Comparison of ENCODE assay signal across 8 cellular contexts in genomic region chr13:48491423-48492122, GRCh38. TPM values are rescaled to one million over a fixed set of nuclear protein-coding genes. Genes with fewer than 3 reads are reported as not detected.
DNase-seq lines count a peak whose midpoint lies in the region; ATAC-seq and TF ChIP-seq lines count a peak whose summit lies in the region.

No MANE protein-coding gene starts in this region.

- peaks cover 3% of the 10 kb centered on the region for H3K27me3 Mint-ChIP-seq in endothelial cell (ENCODE audit: unreplicated experiment)
- no peaks in the 10 kb centered on the region for H3K27me3 Mint-ChIP-seq in activated CD4-positive, alpha-beta T cell treated with anti-CD3 and anti-CD28 coated beads, Interleukin-2, amount 10 ng/mL, durations not matched to agents 7 days and 5 days
- H3K27me3 Mint-ChIP-seq in CD14-positive monocyte (ENCODE audit: low read depth in 3 of 3), result no peaks in the 10 kb centered on the region

- H3K27me3 ChIP-seq in HL-60 (ENCODE audit: insufficient read depth, poor library complexity, severe bottlenecking) (no peaks in the 10 kb centered on the region), skeletal muscle satellite cell (ENCODE audit: control insufficient read depth, insufficient read depth, low read length) (no peaks in the 10 kb centered on the region)

- no peaks in the 10 kb centered on the region for H3K9me3 Mint-ChIP-seq in endothelial cell (ENCODE audit: unreplicated experiment)
- H3K9me3 Mint-ChIP-seq in activated CD4-positive, alpha-beta T cell treated with anti-CD3 and anti-CD28 coated beads, Interleukin-2, amount 10 ng/mL, durations not matched to agents 7 days and 5 days, result peaks cover 7% of the 10 kb centered on the region
- H3K9me3 Mint-ChIP-seq in CD14-positive monocyte, result peaks cover 0 to 2% (median 0%) of the 10 kb centered on the region in 7 donors

- POLR2A ChIA-PET in activated CD4-positive, alpha-beta T cell treated with anti-CD3 and anti-CD28 coated beads, Interleukin-2, amount 10 ng/mL, durations not matched to agents 7 days and 5 days (lab: Charles Lee), result interaction anchor here (0.7 to 1.8 kb wide), 2 partner anchors 14 to 79 kb away, joined by 3 to 13 read pairs; partner anchors contain the start of gene LPAR6

- H3K4me2 ChIP-seq in skeletal muscle satellite cell (ENCODE audit: low read length), result peak overlapping the region; percentile 72

- CTCF ChIA-PET in activated CD4-positive, alpha-beta T cell treated with anti-CD3 and anti-CD28 coated beads, Interleukin-2, amount 10 ng/mL, durations not matched to agents 7 days and 5 days (lab: Charles Lee), result no interaction called here

- H3K4me1 Mint-ChIP-seq in endothelial cell (ENCODE audit: unreplicated experiment) (peaks cover 12% of the 10 kb centered on the region), CD14-positive monocyte (peaks cover 46% of the 10 kb centered on the region)
- H3K4me1 Mint-ChIP-seq in activated CD4-positive, alpha-beta T cell treated with anti-CD3 and anti-CD28 coated beads, Interleukin-2, amount 10 ng/mL, durations not matched to agents 7 days and 5 days, result peaks cover 60% of the 10 kb centered on the region

- H3K9me3 ChIP-seq in skeletal muscle satellite cell (replicated peaks; ENCODE audit: low read length), result no peaks in the 10 kb centered on the region

- no peaks in the 10 kb centered on the region for H3K36me3 ChIP-seq in skeletal muscle satellite cell (ENCODE audit: insufficient read depth, low read length)

- H3K27ac Mint-ChIP-seq in endothelial cell (ENCODE audit: unreplicated experiment) (peak overlapping the region; percentile 22), CD14-positive monocyte (no peak overlapping the region)
- H3K27ac Mint-ChIP-seq in activated CD4-positive, alpha-beta T cell treated with anti-CD3 and anti-CD28 coated beads, Interleukin-2, amount 10 ng/mL, durations not matched to agents 7 days and 5 days, result no peak overlapping the region

- TF ChIP-seq CTCF in HL-60 (IDR thresholded peaks at IDR 0.05; ENCODE audit: insufficient read depth, low read length) (no peak), endothelial cell (IDR thresholded peaks at IDR 0.05; ENCODE audit: unreplicated experiment) (no peak), CD14-positive monocyte (IDR thresholded peaks at IDR 0.05) (no peak)

- H3K4me3 Mint-ChIP-seq in endothelial cell (ENCODE audit: unreplicated experiment), result peak overlapping the region; percentile 52
- no peak overlapping the region for H3K4me3 Mint-ChIP-seq in activated CD4-positive, alpha-beta T cell treated with anti-CD3 and anti-CD28 coated beads, Interleukin-2, amount 10 ng/mL, durations not matched to agents 7 days and 5 days
- no peak overlapping the region for H3K4me3 Mint-ChIP-seq in CD14-positive monocyte

- DNase-seq in HL-60 (ENCODE audit: low read depth in 1 of 2, low spot score in 1 of 2) (no peak), endothelial cell (ENCODE audit: low spot score) (no peak), NCI-H524 (lab: John Stamatoyannopoulos, UW) (no peak), CD14-positive monocyte (ENCODE audit: low spot score) (no peak)
- no peak for DNase-seq in activated CD4-positive, alpha-beta T cell treated with anti-CD3 and anti-CD28 coated beads, Interleukin-2, amount 10 ng/mL, durations not matched to agents 7 days and 5 days

- H3K4me1 ChIP-seq in skeletal muscle satellite cell (ENCODE audit: control insufficient read depth, insufficient read depth, low read length), result peaks cover 38% of the 10 kb centered on the region

- peaks cover 31% of the 10 kb centered on the region for H3K36me3 Mint-ChIP-seq in endothelial cell (ENCODE audit: low read depth, unreplicated experiment)
- peaks cover 51% of the 10 kb centered on the region for H3K36me3 Mint-ChIP-seq in activated CD4-positive, alpha-beta T cell treated with anti-CD3 and anti-CD28 coated beads, Interleukin-2, amount 10 ng/mL, durations not matched to agents 7 days and 5 days (ENCODE audit: low read depth)
- peaks cover 42 to 53% of the 10 kb centered on the region in 2 donors for H3K36me3 Mint-ChIP-seq in CD14-positive monocyte

- H3K9ac ChIP-seq in skeletal muscle satellite cell (ENCODE audit: low read depth, low read length), result peak overlapping the region; percentile 32

- peak overlapping the region; percentile 70 for H3K27ac ChIP-seq in HL-60 (replicated peaks)

- H3K4me3 ChIP-seq in GM08714 (ENCODE audit: low read length) (peak overlapping the region; percentile 76; the same call in 1 of the 2 replicates), HL-60 (replicated peaks; ENCODE audit: insufficient read depth, low read length) (peak overlapping the region; percentile 22), skeletal muscle satellite cell (ENCODE audit: low read length) (no peak overlapping the region)

- intact Hi-C loops in CD14-positive monocyte (cut with micrococcal nuclease), result loop anchor here (5.0 kb wide), 2 partner anchors 81 to 86 kb away; no protein-coding TSS in a partner anchor

- ATAC-seq in HG03521 (IDR thresholded peaks at IDR 0.05; ENCODE audit: unreplicated experiment), result no peak

RNA-seq across cellular contexts. Expression of gene RCBTB2, which starts 41.3 kb away (rescaled TPM):
- 71.0 TPM for total RNA-seq in endothelial cell (ENCODE audit: unreplicated experiment)
- total RNA-seq in skeletal muscle satellite cell (2012; rRNA removed), result 3.9 and 8.6 TPM in 2 replicates
- 10 to 100 TPM; 22.5 to 24.5 TPM for total RNA-seq in activated CD4-positive, alpha-beta T cell treated with anti-CD3 and anti-CD28 coated beads, Interleukin-2, amount 10 ng/mL, durations not matched to agents 7 days and 5 days
- 100 to 1,000 TPM in 1 of 2 donors, 10 to 100 TPM in 1; 64.4 to 100 TPM for polyA plus RNA-seq in CD14-positive monocyte
